Comparison of ENCODE assay signal across 24 cellular contexts in the genomic region with DNA sequence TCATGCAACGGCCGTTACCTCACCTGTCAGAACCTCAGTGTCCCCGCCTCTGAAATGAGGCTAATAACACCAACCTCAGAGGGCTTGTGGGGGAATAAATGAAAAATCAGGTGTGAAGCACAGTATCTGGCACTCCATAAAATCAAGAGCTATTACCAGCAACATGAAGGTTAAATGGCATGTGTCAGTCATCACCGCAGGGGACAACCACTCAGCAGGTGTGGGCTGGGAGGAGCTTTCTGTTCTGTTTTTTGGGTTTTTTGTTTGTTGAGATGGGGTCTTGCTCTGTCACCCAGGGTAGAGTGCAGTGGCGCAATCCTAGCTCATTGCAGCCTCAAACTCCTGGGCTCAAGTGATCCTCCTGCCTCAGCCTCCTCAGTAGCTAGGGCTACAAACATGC. TPM values are rescaled to one million over a fixed set of nuclear protein-coding genes. Genes with fewer than 3 reads are reported as not detected.
DNase-seq lines count a peak whose midpoint lies in the region; ATAC-seq and TF ChIP-seq lines count a peak whose summit lies in the region.
"Had no signal": no experiment of that assay in that cellular context is flagged by ENCODE, and none has a peak within 500 bp of the region (broad histone marks: within the 10 kb centered on the region; RNA-seq: fewer than 3 reads in every experiment).

No MANE protein-coding gene starts in this region.

- ATAC-seq in heart left ventricle = no peak
- ATAC-seq: gastrocnemius medialis, psoas muscle had no signal

- H3K27me3 Mint-ChIP-seq in type B pancreatic cell = no peaks in the 10 kb centered on the region

- H3K27ac ChIP-seq in cardiac muscle cell (peak overlapping the region; percentile 78), heart left ventricle (no peak overlapping the region), hepatocyte (peak overlapping the region; percentile 79)
- H3K27ac ChIP-seq: C4-2B, gastrocnemius medialis, psoas muscle, spleen had no signal

- H3K79me2 ChIP-seq in hepatocyte = no peaks in the 10 kb centered on the region

- peak overlapping the region; percentile 88 for H3K27ac Mint-ChIP-seq in type B pancreatic cell
- H3K27ac Mint-ChIP-seq: activated CD4-positive, alpha-beta T cell treated with anti-CD3 and anti-CD28 coated beads, Interleukin-2, amount 10 ng/mL, durations not matched to agents 7 days and 5 days; T-helper 1 cell treated with Interleukin-12 subunit alpha and Interleukin-12 subunit beta and Interleukin-4 antibody, amounts not matched to agents 30 μg/mL and 1 μg/mL, for 36 hours had no signal

- peak overlapping the region; percentile 49 for H3K4me2 ChIP-seq in hepatocyte

- no peaks in the 10 kb centered on the region for H3K36me3 Mint-ChIP-seq in type B pancreatic cell

- no peak overlapping the region for H2AFZ ChIP-seq in hepatocyte

- peaks cover 5% of the 10 kb centered on the region for H3K9me3 Mint-ChIP-seq in type B pancreatic cell

- H3K4me1 ChIP-seq in cardiac muscle cell (ENCODE audit: low read depth) (peaks cover 25% of the 10 kb centered on the region), heart left ventricle (peaks cover 0 to 20% (median 10%) of the 10 kb centered on the region in 12 donors), hepatocyte (ENCODE audit: insufficient read depth) (peaks cover 35% of the 10 kb centered on the region)

- TF ChIP-seq POLR2A in heart left ventricle (IDR thresholded peaks at IDR 0.05) = no peak

- H3K9me3 ChIP-seq in cardiac muscle cell (ENCODE audit: low read depth) = no peaks in the 10 kb centered on the region
- H3K9me3 ChIP-seq in heart left ventricle = peaks cover 0 to 10% (median 1%) of the 10 kb centered on the region in 12 donors
- no peaks in the 10 kb centered on the region for H3K9me3 ChIP-seq in hepatocyte (ENCODE audit: low read depth)
- H3K9me3 ChIP-seq: gastrocnemius medialis, psoas muscle had no signal

- no peak overlapping the region for H3K4me3 ChIP-seq in cardiac muscle cell
- H3K4me3 ChIP-seq in heart left ventricle = no peak overlapping the region
- no peak overlapping the region for H3K4me3 ChIP-seq in hepatocyte
- H3K4me3 ChIP-seq: gastrocnemius medialis, psoas muscle, spleen had no signal

- peak overlapping the region; percentile 77 for H3K4me3 Mint-ChIP-seq in type B pancreatic cell
- H3K4me3 Mint-ChIP-seq: activated CD4-positive, alpha-beta T cell treated with anti-CD3 and anti-CD28 coated beads, Interleukin-2, amount 10 ng/mL, durations not matched to agents 7 days and 5 days; T-helper 1 cell treated with Interleukin-12 subunit alpha and Interleukin-12 subunit beta and Interleukin-4 antibody, amounts not matched to agents 30 μg/mL and 1 μg/mL, for 36 hours had no signal

- intact Hi-C loops in heart left ventricle (cut with DNase I) = loop anchor here in 8 of 10 donors (5.0 to 10.0 kb wide), 7 partner anchors 117 to 740 kb away; no protein-coding TSS in a partner anchor

- peaks cover 44% of the 10 kb centered on the region for H3K4me1 Mint-ChIP-seq in type B pancreatic cell (ENCODE audit: unreplicated experiment)

- H4K20me1 ChIP-seq in hepatocyte (ENCODE audit: insufficient read depth, poor library complexity, severe bottlenecking) = no peaks in the 10 kb centered on the region

- DNase-seq in cardiac muscle cell (ENCODE audit: low read depth in 1 of 2, low spot score in 1 of 2) (no peak), heart left ventricle (no peak), hepatocyte (ENCODE audit: low spot score) (no peak), type B pancreatic cell (ENCODE audit: extremely low spot score, unreplicated experiment) (no peak), anterior cingulate cortex (lab: John Stamatoyannopoulos, UW) (no peak), NCI-H510A treated with DMSO at 0.1 percent for 48 hours (lab: John Stamatoyannopoulos, UW) (no peak)
- DNase-seq: activated CD4-positive, alpha-beta T cell treated with anti-CD3 and anti-CD28 coated beads, Interleukin-2, amount 10 ng/mL, durations not matched to agents 7 days and 5 days; activated CD8-positive, alpha-beta memory T cell treated with anti-CD3 and anti-CD28 coated beads, Interleukin-2, amount 50 U/mL, for 48 hours; activated gamma-delta T cell; caudate nucleus; gastrocnemius medialis; GDM1; NCI-H2107; NCI-H524 treated with DMSO at 0.1 percent for 48 hours; psoas muscle; SIG-M5; spleen; stimulated activated CD4-positive, alpha-beta T cell treated with anti-CD3 and anti-CD28 coated beads, Interleukin-4, amount 100 ng/mL, for 4 hours had no signal

- no peaks in the 10 kb centered on the region for H3K27me3 ChIP-seq in cardiac muscle cell
- H3K27me3 ChIP-seq in heart left ventricle = peaks cover 0 to 9% (median 2%) of the 10 kb centered on the region in 9 donors
- H3K27me3 ChIP-seq in hepatocyte = no peaks in the 10 kb centered on the region

- 93 to 94% (median 93%) methylated on average over 5 of the region's 5 CpGs for WGBS in heart left ventricle, 4 donors
- WGBS in hepatocyte (ENCODE audit: low lambda C conversion rate, missing lambda C conversion rate) = 83% methylated on average over 5 of the region's 5 CpGs

- no peak for TF ChIP-seq CTCF in cardiac muscle cell (IDR thresholded peaks at IDR 0.05; ENCODE audit: low read depth, low read length)
- TF ChIP-seq CTCF in heart left ventricle (IDR thresholded peaks at IDR 0.05) = no peak
- TF ChIP-seq CTCF in hepatocyte (IDR thresholded peaks at IDR 0.05; ENCODE audit: poor library complexity) = no peak
- no peak for TF ChIP-seq CTCF in type B pancreatic cell (conservative IDR thresholded peaks at IDR 0.05)

- no peaks in the 10 kb centered on the region for H3K9me2 ChIP-seq in hepatocyte (replicated peaks; ENCODE audit: insufficient read depth)

- H3K36me3 ChIP-seq in cardiac muscle cell (no peaks in the 10 kb centered on the region), heart left ventricle (no peaks in the 10 kb centered on the region), hepatocyte (replicated peaks; ENCODE audit: insufficient read depth, low read depth) (no peaks in the 10 kb centered on the region)
- H3K36me3 ChIP-seq: gastrocnemius medialis, spleen had no signal

RNA-seq across cellular contexts. Expression of a gene that starts 16.8 kb away (rescaled TPM):
- 303 and 522 TPM in 2 replicates for total RNA-seq in cardiac muscle cell
- polyA plus RNA-seq in cardiac muscle cell = 270 and 501 TPM in 2 replicates
- 100 to 1,000 TPM in 1 of 9 donors, under 1 TPM in 8; 0.40 to 163 (median 0.75) TPM for total RNA-seq in heart left ventricle
- polyA plus RNA-seq in heart left ventricle = 1 to 10 TPM; 1.6 to 2.1 TPM
- 623 and 817 TPM in 2 replicates for total RNA-seq in hepatocyte
- 1,343 and 1,722 TPM in 2 replicates for polyA plus RNA-seq in hepatocyte
- total RNA-seq in type B pancreatic cell (ENCODE audit: low replicate concordance) = 750 and 2,036 TPM in 2 replicates
- total RNA-seq: activated CD4-positive, alpha-beta T cell treated with anti-CD3 and anti-CD28 coated beads, Interleukin-2, amount 10 ng/mL, durations not matched to agents 7 days and 5 days had no signal

RNA-seq across cellular contexts. Expression of a gene that starts 26.2 kb away (rescaled TPM):
- total RNA-seq in cardiac muscle cell (0.09 and 0.28 TPM in 2 replicates), heart left ventricle (under 1 TPM in 1 of 9 donors, not detected in 8; 0.36 TPM), hepatocyte (6.2 and 6.8 TPM in 2 replicates), type B pancreatic cell (ENCODE audit: low replicate concordance) (208 and 840 TPM in 2 replicates)
- polyA plus RNA-seq in cardiac muscle cell (0.15 TPM in 1 of 2 replicates, not detected in the other), heart left ventricle (under 1 TPM in 1 of 2 donors, not detected in 1; 0.14 TPM), hepatocyte (8.2 and 10.6 TPM in 2 replicates)
- total RNA-seq: activated CD4-positive, alpha-beta T cell treated with anti-CD3 and anti-CD28 coated beads, Interleukin-2, amount 10 ng/mL, durations not matched to agents 7 days and 5 days; gastrocnemius medialis; mesenteric fat pad; spleen; subcutaneous adipose tissue had no signal

RNA-seq across cellular contexts. Expression of a gene that starts 26.9 kb away (rescaled TPM):
- not detected in 2 replicates for total RNA-seq in cardiac muscle cell
- polyA plus RNA-seq in cardiac muscle cell = not detected in 2 replicates
- total RNA-seq in heart left ventricle = not detected
- not detected for polyA plus RNA-seq in heart left ventricle
- not detected in 2 replicates for total RNA-seq in hepatocyte
- polyA plus RNA-seq in hepatocyte = not detected in 2 replicates
- 0.85 and 7.4 TPM in 2 replicates for total RNA-seq in type B pancreatic cell (ENCODE audit: low replicate concordance)
- total RNA-seq: activated CD4-positive, alpha-beta T cell treated with anti-CD3 and anti-CD28 coated beads, Interleukin-2, amount 10 ng/mL, durations not matched to agents 7 days and 5 days; gastrocnemius medialis; H4; mesenteric fat pad; psoas muscle; spleen; subcutaneous adipose tissue had no signal
- polyA plus RNA-seq: neural cell, spleen had no signal

RNA-seq across cellular contexts. Expression of a gene that starts 39.5 kb away (rescaled TPM):
- total RNA-seq in cardiac muscle cell (not detected in 2 replicates), heart left ventricle (under 1 TPM in 1 of 9 donors, not detected in 8; 0.31 TPM), hepatocyte (5.3 and 8.1 TPM in 2 replicates), type B pancreatic cell (ENCODE audit: low replicate concordance) (869 and 1,618 TPM in 2 replicates)
- polyA plus RNA-seq in cardiac muscle cell (not detected in 2 replicates), heart left ventricle (1 to 10 TPM in 1 of 2 donors, not detected in 1; 4.1 TPM), hepatocyte (15.1 and 24.8 TPM in 2 replicates)
- total RNA-seq: activated CD4-positive, alpha-beta T cell treated with anti-CD3 and anti-CD28 coated beads, Interleukin-2, amount 10 ng/mL, durations not matched to agents 7 days and 5 days; gastrocnemius medialis; H4; mesenteric fat pad; spleen; subcutaneous adipose tissue had no signal
- polyA plus RNA-seq: neural cell had no signal

RNA-seq across cellular contexts. Expression of a gene that starts 41.8 kb away (rescaled TPM):
- not detected in 2 replicates for total RNA-seq in cardiac muscle cell
- 0.20 TPM in 1 of 2 replicates, not detected in the other for polyA plus RNA-seq in cardiac muscle cell
- total RNA-seq in heart left ventricle = under 1 TPM in 2 of 9 donors, not detected in 7; 0.23 to 0.38 TPM
- not detected for polyA plus RNA-seq in heart left ventricle
- total RNA-seq in hepatocyte = 0.33 TPM in 1 of 2 replicates, not detected in the other
- polyA plus RNA-seq in hepatocyte = 1.1 and 1.9 TPM in 2 replicates
- total RNA-seq in type B pancreatic cell (ENCODE audit: low replicate concordance) = 0.19 and 0.64 TPM in 2 replicates
- total RNA-seq: activated CD4-positive, alpha-beta T cell treated with anti-CD3 and anti-CD28 coated beads, Interleukin-2, amount 10 ng/mL, durations not matched to agents 7 days and 5 days; gastrocnemius medialis; H4 had no signal
- polyA plus RNA-seq: neural cell had no signal

Comparison
In these comparisons a context has a peak if more than half of its experiments do, and no peak if none do; other contexts are left out.
1. H3K27ac ChIP-seq: peak in cardiac muscle cell (single experiment) and hepatocyte (single experiment); none in heart left ventricle (0 of 12).
2. RNA of a gene that starts 26.2 kb away (total RNA-seq): 208 to 840 TPM in type B pancreatic cell; 6.2 to 6.8 TPM in hepatocyte, 0.09 to 0.28 TPM in cardiac muscle cell and 0.36 TPM in heart left ventricle; every median in the first group is over 10 times any median in the second.